ENCODE assay signal across 32 cellular contexts in genomic region chr1:11873395-11873794, GRCh38. TPM values are rescaled to one million over a fixed set of nuclear protein-coding genes. Genes with fewer than 3 reads are reported as not detected.
"Had no signal": no experiment of that assay in that cellular context is flagged by ENCODE, and none has a peak within 500 bp of the region (broad histone marks: within the 10 kb centered on the region; RNA-seq: fewer than 3 reads in every experiment).

No MANE protein-coding gene starts in this region.

- H3K9ac ChIP-seq: neural progenitor cell had no signal

- H3K27ac ChIP-seq: adrenal gland, body of pancreas, colonic mucosa, epithelial cell of prostate, esophagus squamous epithelium, hepatocyte, lower lobe of right lung, neural progenitor cell, stomach, upper lobe of right lung, VCaP had no signal

- H3K36me3 ChIP-seq: adrenal gland, colonic mucosa, esophagus squamous epithelium, lower lobe of right lung, neural progenitor cell, stomach, thyroid gland, upper lobe of right lung had no signal

- DNase-seq: activated CD4-positive, alpha-beta T cell treated with anti-CD3 and anti-CD28 coated beads for 48 hours; activated CD4-positive, alpha-beta T cell treated with anti-CD3 and anti-CD28 coated beads, Interleukin-2, amount 50 U/mL, for 48 hours; activated CD8-positive, alpha-beta memory T cell treated with anti-CD3 and anti-CD28 coated beads for 24 hours; activated effector memory CD4-positive, alpha-beta T cell treated with Interleukin-2 at 50 U/mL for 16 hours; activated naive CD4-positive, alpha-beta T cell treated with Interleukin-2 at 50 U/mL for 16 hours; activated naive CD8-positive, alpha-beta T cell treated with anti-CD3 and anti-CD28 coated beads for 36 hours; aorta; cerebellar nuclear complex; colonic mucosa; effector CD8-positive, alpha-beta T cell; esophagus squamous epithelium; foreskin melanocyte; lower lobe of right lung; mesenchymal stem cell; natural killer cell; occipital lobe; stimulated activated CD4-positive, alpha-beta T cell treated with anti-CD3 and anti-CD28 coated beads, Interleukin-15, amount 100 ng/mL, for 24 hours; stimulated activated CD4-positive, alpha-beta T cell treated with anti-CD3 and anti-CD28 coated beads, Interleukin-2, amount 100 ng/mL, for 24 hours; stimulated activated naive B cell treated with anti-CD40 and anti-IgM and Interleukin-4, amounts not matched to agents 10 μg/mL and 1 μg/mL and 100 μg/mL, for 72 hours; stomach; upper lobe of right lung had no signal

- H3K4me3 ChIP-seq: adrenal gland, body of pancreas, colonic mucosa, esophagus squamous epithelium, hepatocyte, lower lobe of right lung, neural progenitor cell, stomach, thyroid gland, upper lobe of right lung had no signal

- H3K4me1 ChIP-seq: adrenal gland, body of pancreas, colonic mucosa, esophagus squamous epithelium, neural progenitor cell, stomach had no signal

- H3K79me2 ChIP-seq: hepatocyte had no signal

- H3K27me3 ChIP-seq: adrenal gland, body of pancreas, colonic mucosa, neural progenitor cell, thyroid gland had no signal

- H3K4me2 ChIP-seq: hepatocyte, neural progenitor cell had no signal

- ATAC-seq: activated CD4-positive, CD25-positive, alpha-beta regulatory T cell treated with anti-CD3 and anti-CD28 coated beads, Interleukin-2, amount 50 U/mL, for 24 hours; body of pancreas; natural killer cell; stimulated activated naive B cell treated with anti-CD40 and anti-IgM and Interleukin-4, amounts not matched to agents 10 μg/mL and 1 μg/mL and 100 μg/mL, for 72 hours had no signal

- H3K9me3 ChIP-seq: adrenal gland, body of pancreas, colonic mucosa, esophagus squamous epithelium, lower lobe of right lung, stomach, thyroid gland, upper lobe of right lung had no signal

RNA-seq across cellular contexts. Expression of gene NPPB, which starts 14.7 kb away (rescaled TPM):
- total RNA-seq: activated naive CD8-positive, alpha-beta T cell treated with anti-CD3 and anti-CD28 coated beads for 36 hours; adrenal gland; aorta; body of pancreas; colonic mucosa; dermis microvascular lymphatic vessel endothelial cell; esophagus squamous epithelium; lower lobe of right lung; mononuclear cell; natural killer cell; thyroid gland had no signal
- polyA plus RNA-seq: keratinocyte had no signal

RNA-seq across cellular contexts. Expression of gene NPPA, which starts 25.8 kb away (rescaled TPM):
- total RNA-seq: activated naive CD8-positive, alpha-beta T cell treated with anti-CD3 and anti-CD28 coated beads for 36 hours; adrenal gland; dermis microvascular lymphatic vessel endothelial cell; esophagus squamous epithelium; hepatocyte; mononuclear cell; natural killer cell; thyroid gland had no signal
- polyA plus RNA-seq: keratinocyte had no signal
